Comparison of ENCODE assay signal across 8 cellular contexts in the genomic region with DNA sequence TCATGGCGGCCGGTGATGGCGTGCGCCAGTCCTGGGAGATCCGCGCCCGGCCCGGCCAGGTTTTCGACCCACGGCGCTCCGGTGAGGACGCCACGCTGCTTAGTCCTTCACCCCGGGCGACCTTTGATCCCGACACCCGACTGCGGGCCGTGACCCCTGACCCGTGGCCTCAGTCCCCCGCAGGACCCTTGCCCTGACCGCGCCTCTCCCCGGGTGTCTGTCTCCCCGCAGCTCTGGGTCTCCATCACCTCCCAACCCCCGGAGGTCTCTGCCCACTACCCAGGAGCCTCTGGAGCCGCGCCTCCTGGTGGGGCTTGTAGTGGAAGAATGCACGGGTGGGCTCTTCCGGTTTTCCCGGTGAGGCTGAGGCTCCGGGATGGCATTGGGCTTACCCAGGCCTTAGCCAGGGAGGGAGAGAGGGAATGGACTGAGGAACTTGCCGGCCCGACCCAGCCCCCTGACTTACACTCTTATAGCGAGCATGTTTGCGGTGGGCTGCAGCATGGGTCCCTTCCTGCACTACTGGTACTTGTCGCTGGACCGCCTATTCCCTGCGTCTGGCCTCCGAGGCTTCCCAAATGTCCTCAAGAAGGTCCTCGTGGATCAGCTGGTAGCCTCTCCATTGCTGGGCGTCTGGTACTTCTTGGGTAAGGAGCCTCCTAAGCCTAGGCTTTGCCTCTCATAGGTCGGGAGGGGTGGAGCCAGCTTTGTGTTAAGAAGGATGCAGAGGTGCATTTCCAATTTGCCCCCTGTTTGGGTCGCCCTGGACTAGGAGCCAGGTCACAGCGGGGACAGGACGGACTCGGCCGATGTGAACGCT. TPM values are rescaled to one million over a fixed set of nuclear protein-coding genes. Genes with fewer than 3 reads are reported as not detected.
DNase-seq lines count a peak whose midpoint lies in the region; ATAC-seq lines count a peak whose summit lies in the region.

No MANE protein-coding gene starts in this region.

- peak overlapping the region; percentile 86 for H3K4me3 Mint-ChIP-seq in activated T-helper 17 cell treated with anti-CD3 and anti-CD28 coated beads, Interleukin-2, amount 50 U/mL, for 72 hours
- peak overlapping the region; percentile 84 to 87 for H3K4me3 Mint-ChIP-seq in stimulated activated naive CD8-positive, alpha-beta T cell treated with anti-CD3 and anti-CD28 coated beads, Interleukin-15, amount 100 ng/mL, for 72 hours

- H3K27ac Mint-ChIP-seq in activated T-helper 17 cell treated with anti-CD3 and anti-CD28 coated beads, Interleukin-2, amount 50 U/mL, for 72 hours = peak overlapping the region; percentile 80
- H3K27ac Mint-ChIP-seq in stimulated activated naive CD8-positive, alpha-beta T cell treated with anti-CD3 and anti-CD28 coated beads, Interleukin-15, amount 100 ng/mL, for 72 hours = peak overlapping the region; percentile 85 to 90

- H3K27me3 ChIP-seq in BLaER1 = no peaks in the 10 kb centered on the region
- H3K27me3 ChIP-seq in iPS-18a (ENCODE audit: control insufficient read depth, insufficient read depth, low read length) = no peaks in the 10 kb centered on the region

- H3K27me3 Mint-ChIP-seq in activated T-helper 17 cell treated with anti-CD3 and anti-CD28 coated beads, Interleukin-2, amount 50 U/mL, for 72 hours = no peaks in the 10 kb centered on the region
- H3K27me3 Mint-ChIP-seq in stimulated activated naive CD8-positive, alpha-beta T cell treated with anti-CD3 and anti-CD28 coated beads, Interleukin-15, amount 100 ng/mL, for 72 hours = no peaks in the 10 kb centered on the region

- no peaks in the 10 kb centered on the region for H3K9me3 ChIP-seq in BLaER1
- no peaks in the 10 kb centered on the region for H3K9me3 ChIP-seq in iPS-18a (ENCODE audit: control insufficient read depth, low read depth, low read length)

- peak overlapping the region; percentile 99 for H3K4me2 ChIP-seq in BLaER1

- no peak for DNase-seq in stimulated activated naive CD8-positive, alpha-beta T cell treated with anti-CD3 and anti-CD28 coated beads, Interleukin-15, amount 100 ng/mL, for 72 hours
- DNase-seq in A172 (ENCODE audit: low spot score) (no peak), hepatic stellate cell (ENCODE audit: low spot score) (no peak), NCI-H1436 (lab: John Stamatoyannopoulos, UW) (no peak)

- H3K36me3 ChIP-seq in BLaER1 (peaks cover 28% of the 10 kb centered on the region), iPS-18a (ENCODE audit: control insufficient read depth, low read depth, low read length) (peaks cover 12% of the 10 kb centered on the region)

- peak overlapping the region; percentile 76 for H3K27ac ChIP-seq in BLaER1
- no peak overlapping the region for H3K27ac ChIP-seq in iPS-18a (ENCODE audit: low read length)

- H3K9me3 Mint-ChIP-seq in activated T-helper 17 cell treated with anti-CD3 and anti-CD28 coated beads, Interleukin-2, amount 50 U/mL, for 72 hours = no peaks in the 10 kb centered on the region
- no peaks in the 10 kb centered on the region for H3K9me3 Mint-ChIP-seq in stimulated activated naive CD8-positive, alpha-beta T cell treated with anti-CD3 and anti-CD28 coated beads, Interleukin-15, amount 100 ng/mL, for 72 hours

- peak; percentile 1 for ATAC-seq in HG02870 (IDR thresholded peaks at IDR 0.05; ENCODE audit: unreplicated experiment)
- ATAC-seq in activated T-helper 17 cell treated with anti-CD3 and anti-CD28 coated beads, Interleukin-2, amount 50 U/mL, for 72 hours (replicated peaks) = no peak
- ATAC-seq in stimulated activated naive CD8-positive, alpha-beta T cell treated with anti-CD3 and anti-CD28 coated beads, Interleukin-15, amount 100 ng/mL, for 72 hours = no peak

- H3K36me3 Mint-ChIP-seq in activated T-helper 17 cell treated with anti-CD3 and anti-CD28 coated beads, Interleukin-2, amount 50 U/mL, for 72 hours (ENCODE audit: low read depth) = peaks cover 20% of the 10 kb centered on the region

- H3K4me1 ChIP-seq in BLaER1 (peaks cover 47% of the 10 kb centered on the region), iPS-18a (ENCODE audit: control insufficient read depth, low read depth, low read length) (peaks cover 13% of the 10 kb centered on the region)

- 0 out of 2 replicates have a peak, but pooled peaks cover 18% of the 10 kb centered on the region for H4K20me1 ChIP-seq in BLaER1

- H3K9ac ChIP-seq in BLaER1 = peak overlapping the region; percentile 83
- peak overlapping the region; percentile 69 for H3K9ac ChIP-seq in iPS-18a (ENCODE audit: low read length)

- peaks cover 8% of the 10 kb centered on the region for H3K4me1 Mint-ChIP-seq in activated T-helper 17 cell treated with anti-CD3 and anti-CD28 coated beads, Interleukin-2, amount 50 U/mL, for 72 hours
- peaks cover 27% of the 10 kb centered on the region for H3K4me1 Mint-ChIP-seq in stimulated activated naive CD8-positive, alpha-beta T cell treated with anti-CD3 and anti-CD28 coated beads, Interleukin-15, amount 100 ng/mL, for 72 hours

- peak overlapping the region; percentile 85 for H3K4me3 ChIP-seq in BLaER1
- H3K4me3 ChIP-seq in iPS-18a (ENCODE audit: low read length) = peak overlapping the region; percentile 88

RNA-seq across cellular contexts. Expression of a gene that starts 0.6 kb away (rescaled TPM):
- total RNA-seq in activated T-helper 17 cell treated with anti-CD3 and anti-CD28 coated beads, Interleukin-2, amount 50 U/mL, for 72 hours = 10 to 100 TPM in 1 of 2 donors, 1 to 10 TPM in 1; 4.2 to 12.0 TPM
- total RNA-seq in A172 (2014; rRNA removed; shearing (Covaris generic)) = 17.1 and 40.0 TPM in 2 replicates

RNA-seq across cellular contexts. Expression of a gene that starts 10.2 kb away (rescaled TPM):
- total RNA-seq in activated T-helper 17 cell treated with anti-CD3 and anti-CD28 coated beads, Interleukin-2, amount 50 U/mL, for 72 hours = 1 to 10 TPM; 7.2 to 9.5 TPM
- total RNA-seq in A172 (2014; rRNA removed; shearing (Covaris generic)) = 0.26 and 2.6 TPM in 2 replicates

RNA-seq across cellular contexts. Expression of a gene that starts 20.0 kb away (rescaled TPM):
- total RNA-seq in activated T-helper 17 cell treated with anti-CD3 and anti-CD28 coated beads, Interleukin-2, amount 50 U/mL, for 72 hours = 10 to 100 TPM; 51.7 to 81.1 TPM
- 28.2 and 40.5 TPM in 2 replicates for total RNA-seq in A172 (2014; rRNA removed; shearing (Covaris generic))

RNA-seq across cellular contexts. Expression of a gene that starts 32.6 kb away (rescaled TPM):
- total RNA-seq in activated T-helper 17 cell treated with anti-CD3 and anti-CD28 coated beads, Interleukin-2, amount 50 U/mL, for 72 hours = 1 to 10 TPM in 1 of 2 donors, under 1 TPM in 1; 0.95 to 1.4 TPM
- 0.02 TPM in 1 of 2 replicates, not detected in the other for total RNA-seq in A172 (2014; rRNA removed; shearing (Covaris generic))

RNA-seq across cellular contexts. Expression of a gene that starts 40.6 kb away (rescaled TPM):
- 10 to 100 TPM; 13.0 to 21.8 TPM for total RNA-seq in activated T-helper 17 cell treated with anti-CD3 and anti-CD28 coated beads, Interleukin-2, amount 50 U/mL, for 72 hours
- total RNA-seq in A172 (2014; rRNA removed; shearing (Covaris generic)) = 32.3 and 43.2 TPM in 2 replicates
